Comparison of ENCODE assay signal across 11 cellular contexts in the genomic region with DNA sequence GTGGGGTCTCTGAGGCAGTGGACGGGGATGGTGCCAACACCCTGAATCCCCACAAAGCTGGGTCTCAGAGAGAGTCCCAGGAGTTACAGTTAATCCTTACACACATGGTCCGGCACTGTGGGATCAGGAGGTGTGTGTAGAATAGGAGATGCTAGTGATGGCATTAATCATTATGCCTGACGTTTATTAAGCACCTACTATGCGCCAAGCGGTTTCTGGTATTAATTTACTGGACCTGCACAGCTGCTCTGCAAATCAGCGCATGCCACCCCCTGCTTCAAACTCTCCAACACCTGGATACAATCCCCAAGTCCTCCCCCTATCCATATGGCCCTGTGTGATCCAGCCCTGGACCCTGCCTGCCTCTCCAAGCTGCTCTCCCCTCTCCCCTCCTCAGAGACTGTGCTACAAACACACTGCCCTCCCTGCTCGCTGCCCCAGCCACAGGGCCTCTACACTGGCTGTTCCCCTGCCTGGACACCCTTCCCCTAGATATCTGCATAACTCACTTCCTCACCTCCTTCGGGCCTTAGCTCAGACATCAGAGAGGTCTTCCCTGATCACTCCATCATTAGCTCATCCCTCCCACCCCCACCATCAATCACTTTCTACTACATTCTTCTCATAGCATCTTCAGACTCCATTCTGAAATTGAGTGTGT.
DNase-seq lines count a peak whose midpoint lies in the region; ATAC-seq and TF ChIP-seq lines count a peak whose summit lies in the region.
"Had no signal": no experiment of that assay in that cellular context is flagged by ENCODE, and none has a peak within 500 bp of the region (broad histone marks: within the 10 kb centered on the region; RNA-seq: fewer than 3 reads in every experiment).

No MANE protein-coding gene starts in this region.

- no peaks in the 10 kb centered on the region for H3K9me3 ChIP-seq in CD4-positive, CD25-positive, alpha-beta regulatory T cell (ENCODE audit: control insufficient read depth in 2 of 2, low read length in 2 of 2)
- no peaks in the 10 kb centered on the region for H3K9me3 ChIP-seq in RWPE2 (ENCODE audit: severe bottlenecking)
- no peaks in the 10 kb centered on the region for H3K9me3 ChIP-seq in esophagus squamous epithelium
- H3K9me3 ChIP-seq: SJCRH30 had no signal

- no peak for TF ChIP-seq POLR2A in esophagus squamous epithelium (IDR thresholded peaks at IDR 0.05)

- peaks cover 30% of the 10 kb centered on the region for H3K36me3 ChIP-seq in CD4-positive, CD25-positive, alpha-beta regulatory T cell (ENCODE audit: control insufficient read depth, insufficient read depth, low read length)
- H3K36me3 ChIP-seq in RWPE2 (ENCODE audit: low read depth), result peaks cover 98% of the 10 kb centered on the region
- peaks cover 15 to 81% (median 19%) of the 10 kb centered on the region in 3 donors for H3K36me3 ChIP-seq in esophagus squamous epithelium
- peaks cover 30% of the 10 kb centered on the region for H3K36me3 ChIP-seq in rectal smooth muscle tissue (ENCODE audit: control insufficient read depth, insufficient read depth, low read length)

- no peaks in the 10 kb centered on the region for H3K27me3 Mint-ChIP-seq in CD4-positive, CD25-positive, alpha-beta regulatory T cell

- peak overlapping the region in 2 of 3 donors; percentile 32 to 76 for H3K27ac Mint-ChIP-seq in CD4-positive, CD25-positive, alpha-beta regulatory T cell

- H3K9ac ChIP-seq in rectal smooth muscle tissue (ENCODE audit: low read length), result peak overlapping the region; percentile 19

- WGBS in esophagus squamous epithelium, 2 donors, result 57 to 61% methylated on average over 7 to 8 of the region's 8 CpGs

- H3K4me1 Mint-ChIP-seq in CD4-positive, CD25-positive, alpha-beta regulatory T cell, result peaks cover 0 to 4% (median 2%) of the 10 kb centered on the region in 4 donors

- no peak for ATAC-seq in CD4-positive, CD25-positive, alpha-beta regulatory T cell (ENCODE audit: low read depth in 2 of 2)
- ATAC-seq in RWPE2 (ENCODE audit: low read depth) (no peak), esophagus mucosa (no peak)

- no peak overlapping the region for H3K4me3 ChIP-seq in CD4-positive, CD25-positive, alpha-beta regulatory T cell (ENCODE audit: low read depth, low read length)
- H3K4me3 ChIP-seq in RWPE2 (ENCODE audit: severe bottlenecking), result no peak overlapping the region
- no peak overlapping the region for H3K4me3 ChIP-seq in esophagus squamous epithelium
- H3K4me3 ChIP-seq in rectal smooth muscle tissue (ENCODE audit: low read length), result peak overlapping the region; percentile 17
- H3K4me3 ChIP-seq: SJCRH30 had no signal

- no peak for DNase-seq in CD4-positive, CD25-positive, alpha-beta regulatory T cell
- no peak for DNase-seq in RWPE2 (ENCODE audit: low spot score)
- no peak for DNase-seq in esophagus squamous epithelium (lab: John Stamatoyannopoulos, UW)
- DNase-seq in SIG-M5 treated with dmso at 0.1 percent for 504 hours (lab: John Stamatoyannopoulos, UW; ENCODE audit: unreplicated experiment), result no peak
- no peak for DNase-seq in AG08395 (ENCODE audit: low spot score)
- DNase-seq in amygdala (lab: John Stamatoyannopoulos, UW), result no peak
- DNase-seq: DND-41, MM.1S had no signal

- H3K9me3 Mint-ChIP-seq in CD4-positive, CD25-positive, alpha-beta regulatory T cell, result no peaks in the 10 kb centered on the region

- H3K27me3 ChIP-seq in CD4-positive, CD25-positive, alpha-beta regulatory T cell (ENCODE audit: control insufficient read depth, insufficient read depth, low read length), result no peaks in the 10 kb centered on the region
- H3K27me3 ChIP-seq in RWPE2 (ENCODE audit: insufficient read depth, poor library complexity, severe bottlenecking) (no peaks in the 10 kb centered on the region), esophagus squamous epithelium (no peaks in the 10 kb centered on the region), rectal smooth muscle tissue (ENCODE audit: control insufficient read depth, insufficient read depth, low read length) (no peaks in the 10 kb centered on the region)
- H3K27me3 ChIP-seq: SJCRH30 had no signal

- no peak overlapping the region for H3K27ac ChIP-seq in CD4-positive, CD25-positive, alpha-beta regulatory T cell (ENCODE audit: insufficient read depth, low read length, poor library complexity, severe bottlenecking)
- H3K27ac ChIP-seq in RWPE2 (ENCODE audit: poor library complexity, severe bottlenecking) (peak overlapping the region; percentile 99), esophagus squamous epithelium (peak overlapping the region; percentile 64 to 92 (median 80)), rectal smooth muscle tissue (ENCODE audit: low read depth, low read length) (peak overlapping the region; percentile 90)

- TF ChIP-seq CTCF in RWPE2 (IDR thresholded peaks at IDR 0.05; ENCODE audit: poor library complexity, severe bottlenecking) (no peak), esophagus squamous epithelium (IDR thresholded peaks at IDR 0.05) (no peak)

- intact Hi-C loops in esophagus squamous epithelium (cut with DNase I), result no loop called here

- H3K36me3 Mint-ChIP-seq in CD4-positive, CD25-positive, alpha-beta regulatory T cell, result peaks cover 10% of the 10 kb centered on the region

- H3K4me3 Mint-ChIP-seq in CD4-positive, CD25-positive, alpha-beta regulatory T cell, result no peak overlapping the region

- H3K4me1 ChIP-seq in CD4-positive, CD25-positive, alpha-beta regulatory T cell (ENCODE audit: control insufficient read depth, insufficient read depth, low read length, poor library complexity, severe bottlenecking), result no peaks in the 10 kb centered on the region
- H3K4me1 ChIP-seq in RWPE2 (ENCODE audit: insufficient read depth, poor library complexity, severe bottlenecking), result peaks cover 50% of the 10 kb centered on the region
- H3K4me1 ChIP-seq in esophagus squamous epithelium, result peaks cover 29 to 59% (median 37%) of the 10 kb centered on the region in 3 donors
- peaks cover 36% of the 10 kb centered on the region for H3K4me1 ChIP-seq in rectal smooth muscle tissue (ENCODE audit: control insufficient read depth, insufficient read depth, low read length)
